ENCODE assay signal across 26 cellular contexts in the genomic region with DNA sequence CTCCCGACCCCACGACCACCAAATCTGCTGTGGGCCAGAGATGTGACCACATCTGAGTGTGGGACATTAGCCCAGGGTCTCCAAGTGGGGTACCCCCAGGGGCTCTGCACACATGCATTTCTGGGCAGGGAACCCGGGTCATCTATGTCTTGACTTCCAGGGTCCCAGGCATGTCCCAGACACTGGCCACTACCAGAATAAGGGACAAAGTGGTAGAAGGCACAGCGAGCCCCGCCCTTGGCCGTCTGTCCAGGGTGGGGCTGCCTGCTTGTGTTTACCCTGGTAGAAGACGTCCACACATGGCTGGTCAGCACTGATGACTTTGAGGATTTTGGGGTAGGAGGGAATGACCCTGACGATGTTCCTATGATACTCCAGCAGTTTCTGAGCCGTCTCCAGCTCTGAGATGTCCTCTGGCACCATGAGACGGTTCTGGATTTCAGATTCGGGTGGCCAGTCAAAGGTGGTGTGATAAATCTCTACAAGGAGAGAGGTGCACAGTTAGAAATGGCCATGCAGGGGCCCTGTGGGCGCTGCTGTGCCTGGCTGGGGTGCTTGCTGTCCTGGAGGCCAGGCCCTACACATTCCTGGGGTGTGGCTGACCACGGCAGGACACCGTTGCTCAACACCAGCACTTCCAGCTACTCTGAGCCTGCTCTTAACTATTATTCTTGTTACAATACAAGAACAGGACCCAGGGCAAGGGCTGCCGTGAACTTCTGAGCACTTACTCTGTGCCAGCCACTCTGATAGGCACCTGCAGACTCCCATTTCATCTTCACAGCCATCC. TPM values are rescaled to one million over a fixed set of nuclear protein-coding genes. Genes with fewer than 3 reads are reported as not detected.
"Had no signal": no experiment of that assay in that cellular context is flagged by ENCODE, and none has a peak within 500 bp of the region (broad histone marks: within the 10 kb centered on the region; RNA-seq: fewer than 3 reads in every experiment).

No MANE protein-coding gene starts in this region.

- H3K27me3 ChIP-seq: pancreas had no signal

- H3K4me3 Mint-ChIP-seq: activated T-cell treated with anti-CD3 and anti-CD28 coated beads, Interleukin-2, amount 50 U/mL, for 24 hours; mesothelial cell of epicardium; naive thymus-derived CD4-positive, alpha-beta T cell; stimulated activated naive B cell treated with anti-CD40 and anti-IgM and Interleukin-4, amounts not matched to agents 10 μg/mL and 1 μg/mL and 100 μg/mL, for 72 hours had no signal

- H3K36me3 Mint-ChIP-seq: activated naive CD4-positive, alpha-beta T cell treated with anti-CD3 and anti-CD28 coated beads, Interleukin-2, amount 50 U/mL, for 72 hours; mesothelial cell of epicardium; naive thymus-derived CD4-positive, alpha-beta T cell; stimulated activated naive B cell treated with anti-CD40 and anti-IgM and Interleukin-4, amounts not matched to agents 10 μg/mL and 1 μg/mL and 100 μg/mL, for 72 hours had no signal

- H3K4me1 ChIP-seq: pancreas, prostate gland, stomach, tibial artery had no signal

- H3K27me3 Mint-ChIP-seq: stimulated activated naive B cell treated with anti-CD40 and anti-IgM and Interleukin-4, amounts not matched to agents 10 μg/mL and 1 μg/mL and 100 μg/mL, for 72 hours had no signal

- ATAC-seq: activated naive CD4-positive, alpha-beta T cell treated with anti-CD3 and anti-CD28 coated beads, Interleukin-2, amount 50 U/mL, for 72 hours; naive thymus-derived CD4-positive, alpha-beta T cell; pancreas; stimulated activated naive B cell treated with anti-CD40 and anti-IgM and Interleukin-4, amounts not matched to agents 10 μg/mL and 1 μg/mL and 100 μg/mL, for 72 hours had no signal

- H3K27ac Mint-ChIP-seq: activated T-cell treated with anti-CD3 and anti-CD28 coated beads, Interleukin-2, amount 50 U/mL, for 24 hours; mesothelial cell of epicardium; naive thymus-derived CD4-positive, alpha-beta T cell; stimulated activated naive B cell treated with anti-CD40 and anti-IgM and Interleukin-4, amounts not matched to agents 10 μg/mL and 1 μg/mL and 100 μg/mL, for 72 hours had no signal

- H3K4me3 ChIP-seq: pancreas, prostate gland, SK-N-MC, stomach, tibial artery had no signal

- H3K27ac ChIP-seq: pancreas, prostate gland, SK-N-MC, stomach, tibial artery, VCaP had no signal

- H3K36me3 ChIP-seq: pancreas, prostate gland, stomach had no signal

- H3K4me1 Mint-ChIP-seq: mesothelial cell of epicardium had no signal

- H3K9me3 ChIP-seq: pancreas, prostate gland, stomach, tibial artery had no signal

- H3K9me3 Mint-ChIP-seq: activated naive CD4-positive, alpha-beta T cell treated with anti-CD3 and anti-CD28 coated beads, Interleukin-2, amount 50 U/mL, for 72 hours; activated T-cell treated with anti-CD3 and anti-CD28 coated beads, Interleukin-2, amount 50 U/mL, for 24 hours; mesothelial cell of epicardium; naive thymus-derived CD4-positive, alpha-beta T cell; stimulated activated naive B cell treated with anti-CD40 and anti-IgM and Interleukin-4, amounts not matched to agents 10 μg/mL and 1 μg/mL and 100 μg/mL, for 72 hours had no signal

- DNase-seq: activated CD4-positive, alpha-beta T cell treated with anti-CD3 and anti-CD28 coated beads for 4 hours; activated CD4-positive, alpha-beta T cell treated with anti-CD3 and anti-CD28 coated beads, Interleukin-2, amount 50 U/mL, for 4 hours; activated CD8-positive, alpha-beta memory T cell treated with anti-CD3 and anti-CD28 coated beads, Interleukin-2, amount 50 U/mL, for 4 hours; activated naive CD4-positive, alpha-beta T cell; activated T-cell treated with anti-CD3 and anti-CD28 coated beads, Interleukin-2, amount 50 U/mL, for 24 hours; foreskin fibroblast; head of caudate nucleus; hippocampal formation; mammary epithelial cell; naive thymus-derived CD4-positive, alpha-beta T cell; nucleus accumbens; pancreas; retina; stimulated activated CD4-positive, alpha-beta T cell treated with anti-CD3 and anti-CD28 coated beads, Interleukin-15, amount 100 ng/mL, for 24 hours; stimulated activated CD4-positive, alpha-beta T cell treated with anti-CD3 and anti-CD28 coated beads, Interleukin-2, amount 100 ng/mL, for 24 hours; stimulated activated naive B cell treated with anti-CD40 and anti-IgM and Interleukin-4, amounts not matched to agents 10 μg/mL and 1 μg/mL and 100 μg/mL, for 72 hours; stomach; T-helper 9 cell had no signal

RNA-seq across cellular contexts. Expression of a gene that starts 51.3 kb away (rescaled TPM):
- total RNA-seq: activated naive CD4-positive, alpha-beta T cell treated with anti-CD3 and anti-CD28 coated beads, Interleukin-2, amount 50 U/mL, for 72 hours; endothelial cell of umbilical vein; T-helper 1 cell treated with Interleukin-12 subunit alpha and Interleukin-12 subunit beta and Interleukin-4 antibody, amounts not matched to agents 30 ng/mL and 1 ng/mL, for 36 hours had no signal
